In genomic region chr10:42637142-42637541, GRCh38 we compare ENCODE assay signal across 1 cellular context.
TF ChIP-seq lines count a peak whose summit lies in the region.

No MANE protein-coding gene starts in this region.

TF ChIP-seq in HepG2, 621 proteins besides CTCF, POLR2A, EP300 and RAD21:
- TF ChIP-seq TEF (CRISPR knock-in tag; IDR thresholded peaks at IDR 0.05) (0 out of 2 replicates have a peak, but pooled peaks have one; percentile 26), JDP2 (CRISPR knock-in tag; IDR thresholded peaks at IDR 0.05; ENCODE audit: borderline replicate concordance) (no peak), TCF7 (IDR thresholded peaks at IDR 0.05; ENCODE audit: low read depth) (peak; percentile 26; the same call in 1 of the 2 replicates), ONECUT2 (CRISPR knock-in tag; IDR thresholded peaks at IDR 0.05) (peak; percentile 82), SOX13 (IDR thresholded peaks at IDR 0.05) (no peak), SOX13 (CRISPR knock-in tag; conservative IDR thresholded peaks at IDR 0.05 in 1 of 2, IDR thresholded peaks at IDR 0.05 in 1 of 2) (peak in 1 of 2 experiments; percentile 57; a peak in 2 of 4 replicates), SOX5 (CRISPR knock-in tag; IDR thresholded peaks at IDR 0.05; ENCODE audit: borderline replicate concordance) (peak; percentile 51; the same call in 1 of the 2 replicates), ZBTB20 (CRISPR knock-in tag; IDR thresholded peaks at IDR 0.05; ENCODE audit: borderline replicate concordance, low read depth) (no peak)
